Comparison of ENCODE assay signal across 8 cellular contexts in the genomic region with DNA sequence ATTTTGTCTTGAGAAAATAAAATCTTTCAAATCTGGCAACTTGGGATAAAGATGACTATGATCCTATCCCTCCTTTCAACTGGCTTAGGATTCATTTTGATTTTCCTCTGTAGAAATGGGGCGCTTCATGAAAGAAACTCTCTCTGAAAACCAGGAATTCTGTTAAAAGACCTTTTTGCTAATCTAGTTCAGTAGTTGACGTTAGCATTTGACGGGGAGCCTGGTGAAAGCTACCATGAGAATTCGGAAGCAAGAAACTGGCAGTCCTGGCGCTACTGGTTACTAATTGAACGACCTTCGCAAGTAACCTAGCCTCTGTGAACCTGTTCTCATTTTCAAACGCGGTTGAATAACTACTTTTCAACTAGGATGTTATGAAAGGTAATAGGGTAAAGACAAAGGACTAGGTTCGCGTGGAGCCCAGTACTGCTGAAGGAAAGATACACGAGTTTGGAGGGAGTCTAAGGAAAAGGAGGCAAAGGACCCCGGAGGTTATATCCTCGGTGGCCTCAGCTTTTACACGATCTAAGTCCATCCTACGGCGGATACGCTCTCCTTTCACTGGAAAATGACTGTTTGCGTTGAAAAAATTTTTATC. TPM values are rescaled to one million over a fixed set of nuclear protein-coding genes. Genes with fewer than 3 reads are reported as not detected.
DNase-seq lines count a peak whose midpoint lies in the region; ATAC-seq and TF ChIP-seq lines count a peak whose summit lies in the region.

No MANE protein-coding gene starts in this region.

- 6 to 9% (median 8%) methylated on average over 19 of the region's 19 CpGs for WGBS in adrenal gland, 4 donors

- H3K4me3 ChIP-seq in HUES48 (ENCODE audit: low read depth, low read length) (peak overlapping the region; percentile 93), adrenal gland (peak overlapping the region in 3 of 4 donors; percentile 47 to 93 (median 58))

- peak overlapping the region; percentile 90 to 98 (median 96) for H3K27ac Mint-ChIP-seq in immature natural killer cell
- peak overlapping the region; percentile 91 to 97 for H3K27ac Mint-ChIP-seq in stimulated activated naive CD8-positive, alpha-beta T cell treated with anti-CD3 and anti-CD28 coated beads, Interleukin-15, amount 100 ng/mL, for 72 hours

- TF ChIP-seq POLR2A in adrenal gland (IDR thresholded peaks at IDR 0.05), result no peak

- H3K4me3 Mint-ChIP-seq in immature natural killer cell, result peak overlapping the region; percentile 89 to 98 (median 97)
- peak overlapping the region; percentile 88 to 95 for H3K4me3 Mint-ChIP-seq in stimulated activated naive CD8-positive, alpha-beta T cell treated with anti-CD3 and anti-CD28 coated beads, Interleukin-15, amount 100 ng/mL, for 72 hours

- H3K27ac ChIP-seq in HUES48 (ENCODE audit: low read depth, low read length) (peak overlapping the region; percentile 95), adrenal gland (peak overlapping the region; percentile 81 to 98 (median 92))

- peak overlapping the region; percentile 89 for H3K9ac ChIP-seq in HUES48 (ENCODE audit: low read depth, low read length)

- H3K27me3 Mint-ChIP-seq in immature natural killer cell (ENCODE audit: low read depth in 3 of 3), result peaks cover 7 to 16% (median 14%) of the 10 kb centered on the region in 3 donors
- peaks cover 8% of the 10 kb centered on the region for H3K27me3 Mint-ChIP-seq in stimulated activated naive CD8-positive, alpha-beta T cell treated with anti-CD3 and anti-CD28 coated beads, Interleukin-15, amount 100 ng/mL, for 72 hours

- peaks cover 31% of the 10 kb centered on the region for H3K4me1 ChIP-seq in HUES48 (ENCODE audit: control insufficient read depth, insufficient read depth, low read length)
- peaks cover 4 to 10% of the 10 kb centered on the region in 2 donors for H3K4me1 ChIP-seq in adrenal gland (replicated peaks in 1 of 2)

- H3K4me1 Mint-ChIP-seq in immature natural killer cell, result peaks cover 24 to 33% of the 10 kb centered on the region in 2 donors
- H3K4me1 Mint-ChIP-seq in stimulated activated naive CD8-positive, alpha-beta T cell treated with anti-CD3 and anti-CD28 coated beads, Interleukin-15, amount 100 ng/mL, for 72 hours, result peaks cover 22% of the 10 kb centered on the region

- H3K9me3 ChIP-seq in HUES48 (ENCODE audit: control insufficient read depth, insufficient read depth, low read length) (no peaks in the 10 kb centered on the region), adrenal gland (replicated peaks in 1 of 3) (no peaks in the 10 kb centered on the region)

- H3K36me3 Mint-ChIP-seq in immature natural killer cell, result peaks cover 5 to 15% (median 8%) of the 10 kb centered on the region in 3 donors

- no peak for TF ChIP-seq CTCF in adrenal gland (IDR thresholded peaks at IDR 0.05)

- H3K9me3 Mint-ChIP-seq in immature natural killer cell, result no peaks in the 10 kb centered on the region
- no peaks in the 10 kb centered on the region for H3K9me3 Mint-ChIP-seq in stimulated activated naive CD8-positive, alpha-beta T cell treated with anti-CD3 and anti-CD28 coated beads, Interleukin-15, amount 100 ng/mL, for 72 hours

- intact Hi-C loops in adrenal gland (cut with DNase I), result no loop called here

- H3K36me3 ChIP-seq in HUES48 (ENCODE audit: control insufficient read depth, insufficient read depth, low read length), result peaks cover 10% of the 10 kb centered on the region
- peaks cover 0 to 7% of the 10 kb centered on the region in 2 donors for H3K36me3 ChIP-seq in adrenal gland (replicated peaks in 1 of 2)

- no peaks in the 10 kb centered on the region for H3K27me3 ChIP-seq in HUES48 (ENCODE audit: control insufficient read depth, insufficient read depth, low read length)
- H3K27me3 ChIP-seq in adrenal gland, result no peaks in the 10 kb centered on the region

- DNase-seq in AML-193 (lab: John Stamatoyannopoulos, UW) (peak; percentile 35 to 39), adrenal gland (peak in 1 of 7 donors; percentile 27), immature natural killer cell (no peak), GM19240 (ENCODE audit: insufficient read length, low spot score) (no peak)
- no peak for DNase-seq in stimulated activated naive CD8-positive, alpha-beta T cell treated with anti-CD3 and anti-CD28 coated beads, Interleukin-15, amount 100 ng/mL, for 72 hours

- peak; percentile 3 for ATAC-seq in GM19328 (IDR thresholded peaks at IDR 0.05; ENCODE audit: unreplicated experiment)
- ATAC-seq in stimulated activated naive CD8-positive, alpha-beta T cell treated with anti-CD3 and anti-CD28 coated beads, Interleukin-15, amount 100 ng/mL, for 72 hours, result peak; percentile 11
- no peak for ATAC-seq in HG03175 (IDR thresholded peaks at IDR 0.05; ENCODE audit: unreplicated experiment)

RNA-seq across cellular contexts. Expression of gene STK11IP, which starts 0.6 kb away (rescaled TPM):
- total RNA-seq in adrenal gland, result 10 to 100 TPM in 6 of 8 donors, 1 to 10 TPM in 2; 5.0 to 43.7 (median 25.5) TPM
- polyA plus RNA-seq in adrenal gland (10 to 100 TPM; 10.8 to 68.1 (median 47.6) TPM), immature natural killer cell (10 to 100 TPM; 12.6 to 18.4 (median 16.6) TPM)

RNA-seq across cellular contexts. Expression of gene INHA, which starts 24.9 kb away (rescaled TPM):
- 100 to 1,000 TPM in 2 of 8 donors, 10 to 100 TPM in 6; 24.6 to 337 (median 41.0) TPM for total RNA-seq in adrenal gland
- polyA plus RNA-seq in adrenal gland (100 to 1,000 TPM in 1 of 3 donors, 10 to 100 TPM in 2; 18.9 to 120 (median 44.6) TPM), immature natural killer cell (not detected)

RNA-seq across cellular contexts. Expression of gene OBSL1, which starts 25.7 kb away (rescaled TPM):
- 100 to 1,000 TPM; 127 to 215 (median 169) TPM for total RNA-seq in adrenal gland
- polyA plus RNA-seq in adrenal gland, result 100 to 1,000 TPM in 2 of 3 donors, 10 to 100 TPM in 1; 63.9 to 427 (median 408) TPM
- polyA plus RNA-seq in immature natural killer cell, result under 1 TPM in 1 of 3 donors, not detected in 2; 0.53 TPM

RNA-seq across cellular contexts. Expression of gene SLC4A3, which starts 30.4 kb away (rescaled TPM):
- total RNA-seq in adrenal gland, result 10 to 100 TPM in 6 of 8 donors, 1 to 10 TPM in 2; 8.3 to 32.8 (median 15.0) TPM
- polyA plus RNA-seq in adrenal gland (10 to 100 TPM in 2 of 3 donors, 1 to 10 TPM in 1; 5.2 to 40.5 (median 40.0) TPM), immature natural killer cell (under 1 TPM in 1 of 3 donors, not detected in 2; 0.52 TPM)

RNA-seq across cellular contexts. Expression of gene TMEM198, which starts 53.2 kb away (rescaled TPM):
- 10 to 100 TPM in 5 of 8 donors, 1 to 10 TPM in 3; 6.2 to 16.2 (median 10.4) TPM for total RNA-seq in adrenal gland
- polyA plus RNA-seq in adrenal gland (10 to 100 TPM in 2 of 3 donors, 1 to 10 TPM in 1; 7.5 to 12.1 (median 10.2) TPM), immature natural killer cell (under 1 TPM in 1 of 3 donors, not detected in 2; 0.44 TPM)

Comparison
In these comparisons a context has a peak if more than half of its experiments do, and no peak if none do; other contexts are left out.
1. DNase-seq: peak in AML-193 (2 of 2); none in immature natural killer cell (0 of 3), stimulated activated naive CD8-positive, alpha-beta T cell treated with anti-CD3 and anti-CD28 coated beads, Interleukin-15, amount 100 ng/mL, for 72 hours (0 of 2) and GM19240 (single experiment).
2. RNA of gene INHA, which starts 24.9 kb away (polyA plus RNA-seq): 18.9 to 120 TPM in adrenal gland; not detected in immature natural killer cell; every median in the first group is over 10 times any median in the second.
3. RNA of gene OBSL1, which starts 25.7 kb away (polyA plus RNA-seq): 63.9 to 427 TPM in adrenal gland; 0.53 TPM in immature natural killer cell; every median in the first group is over 10 times any median in the second.